In genomic region chr1:53549287-53549686, GRCh38 we compare ENCODE assay signal across 24 cellular contexts.
"Had no signal": no experiment of that assay in that cellular context is flagged by ENCODE, and none has a peak within 500 bp of the region (broad histone marks: within the 10 kb centered on the region; RNA-seq: fewer than 3 reads in every experiment).

No MANE protein-coding gene starts in this region.

- H3K36me3 ChIP-seq: heart left ventricle, right lobe of liver, thoracic aorta, vagina had no signal

- H3K4me1 ChIP-seq: foreskin keratinocyte, right lobe of liver, vagina had no signal

- ATAC-seq: activated naive CD4-positive, alpha-beta T cell treated with anti-CD3 and anti-CD28 coated beads, Interleukin-2, amount 50 U/mL, for 72 hours; activated T-cell treated with anti-CD3 and anti-CD28 coated beads, Interleukin-2, amount 50 U/mL, for 72 hours; effector memory CD8-positive, alpha-beta T cell; foreskin keratinocyte; left lobe of liver; right lobe of liver; stimulated activated effector memory CD8-positive, alpha-beta T cell treated with anti-CD3 and anti-CD28 coated beads, Interleukin-12 subunit alpha, Interleukin-12 subunit beta, amount 100 ng/mL, for 72 hours had no signal

- H3K27me3 ChIP-seq: right lobe of liver, vagina had no signal

- DNase-seq: activated CD4-positive, alpha-beta memory T cell treated with anti-CD3 and anti-CD28 coated beads, Interleukin-2, amount 10 ng/mL, durations not matched to agents 7 days and 5 days; activated CD4-positive, alpha-beta T cell treated with anti-CD3 and anti-CD28 coated beads for 1 hour; activated CD4-positive, alpha-beta T cell treated with anti-CD3 and anti-CD28 coated beads, Interleukin-2, amount 10 ng/mL, durations not matched to agents 7 days and 5 days; activated naive CD4-positive, alpha-beta T cell; activated T-cell treated with anti-CD3 and anti-CD28 coated beads, Interleukin-2, amount 50 U/mL, for 72 hours; anterior cingulate cortex; cerebellar nuclear complex; cortex of kidney; effector memory CD8-positive, alpha-beta T cell; erythroblast; foreskin keratinocyte; hypothalamus; immature natural killer cell; mammary epithelial cell; stimulated activated CD4-positive, alpha-beta T cell treated with anti-CD3 and anti-CD28 coated beads, Interleukin-4, amount 100 ng/mL, for 24 hours; T-helper 2 cell; trophoblast cell had no signal

- H3K27ac ChIP-seq: foreskin keratinocyte, heart left ventricle, right lobe of liver, thoracic aorta, vagina had no signal

- H3K4me3 ChIP-seq: heart left ventricle, right lobe of liver, thoracic aorta, vagina had no signal

- H3K9me3 ChIP-seq: heart left ventricle, right lobe of liver, thoracic aorta, vagina had no signal
